In genomic region chr5:37661227-37661920, GRCh38 we compare ENCODE assay signal across 24 cellular contexts.
A peak's percentile ranks its signal among the peaks of the same experiment; 100 is the strongest.
DNase-seq lines count a peak whose midpoint lies in the region; ATAC-seq, FAIRE-seq and TF ChIP-seq lines count a peak whose summit lies in the region.
"Had no signal": no experiment of that assay in that cellular context is flagged by ENCODE, and none has a peak within 500 bp of the region (broad histone marks: within the 10 kb centered on the region; RNA-seq: fewer than 3 reads in every experiment).

No MANE protein-coding gene starts in this region.

- no peak overlapping the region for H3K4me2 ChIP-seq in K562 (ENCODE audit: insufficient read depth, low read length)

- no peaks in the 10 kb centered on the region for H3K9me3 Mint-ChIP-seq in Calu3 (ENCODE audit: low read depth, unreplicated experiment)

- H3K27me3 ChIP-seq in K562 (ENCODE audit: control insufficient read depth in 2 of 2, insufficient read depth in 2 of 2, low read length in 2 of 2): no peaks in the 10 kb centered on the region
- no peaks in the 10 kb centered on the region for H3K27me3 ChIP-seq in neutrophil
- H3K27me3 ChIP-seq: SJSA1 had no signal

- FAIRE-seq in GM12892 (lab: Jason Lieb, UNC) (peak; percentile 5), K562 (lab: Jason Lieb, UNC) (no peak)
- FAIRE-seq: H1, HepG2 had no signal

- DNase-seq in GM12892 (ENCODE audit: insufficient read length) (no peak), OCI-M1 (lab: John Stamatoyannopoulos, UW) (peak; percentile 38), K562 (ENCODE audit: extremely low read depth in 1 of 4, low spot score in 3 of 4) (no peak), left colon (no peak), GM10248 (ENCODE audit: extremely low spot score) (no peak), Calu3 (no peak)
- DNase-seq in stimulated activated CD4-positive, alpha-beta T cell treated with anti-CD3 and anti-CD28 coated beads, Interleukin-4, amount 100 ng/mL, for 4 hours: no peak
- DNase-seq: DMS79; KBM-7; MM.1S; NCI-H1092; NCI-H1436; NCI-H1930; NCI-H2227 treated with DMSO at 0.1 percent for 48 hours; NCI-H510A treated with DMSO at 0.1 percent for 48 hours; NCI-H774; NK-92 treated with Interleukin-12 subunit alpha and Interleukin-12 subunit beta, amount 100 ng/mL, for 24 hours had no signal

- H3K4me3 Mint-ChIP-seq in Calu3 (ENCODE audit: low read depth, unreplicated experiment): no peak overlapping the region
- H3K4me3 Mint-ChIP-seq: B cell, CD14-positive monocyte had no signal

- no peaks in the 10 kb centered on the region for H3K9me3 ChIP-seq in K562 (replicated peaks; ENCODE audit: control insufficient read depth, insufficient read depth, low read depth, low read length)
- H3K9me3 ChIP-seq in neutrophil: no peaks in the 10 kb centered on the region
- H3K9me3 ChIP-seq: SJSA1 had no signal

- ATAC-seq in K562 (peak; percentile 74), left colon (no peak)
- ATAC-seq: HepG2, Right ventricle myocardium inferior had no signal

- CTCF ChIA-PET in K562 (lab: Yijun Ruan, JAX; ENCODE audit: low intra/inter-chr PET ratio) (no interaction called here), GM10248 (lab: Yijun Ruan, JAX) (interaction anchor here (0.7 kb wide), 1 partner anchor 26 kb away, joined by 3 read pairs; no protein-coding TSS in a partner anchor), Calu3 (lab: Charles Lee) (no interaction called here)

- no peaks in the 10 kb centered on the region for H3K36me3 ChIP-seq in K562 (ENCODE audit: control insufficient read depth, insufficient read depth, low read length)
- H3K36me3 ChIP-seq in neutrophil: no peaks in the 10 kb centered on the region
- H3K36me3 ChIP-seq: SJSA1 had no signal

- H3K36me3 Mint-ChIP-seq in Calu3 (ENCODE audit: insufficient read depth, unreplicated experiment): no peaks in the 10 kb centered on the region

- intact Hi-C loops in K562 (cut with micrococcal nuclease) (no loop called here), left colon (cut with DNase I, micrococcal nuclease) (no loop called here), Calu3 (cut with micrococcal nuclease; ENCODE audit: unreplicated experiment) (loop anchor here (10.0 kb wide), 1 partner anchor 543 kb away; no protein-coding TSS in a partner anchor)

- H3K79me2 ChIP-seq in K562 (ENCODE audit: control insufficient read depth, insufficient read depth, low read length): no peaks in the 10 kb centered on the region

- no peaks in the 10 kb centered on the region for H3K27me3 Mint-ChIP-seq in Calu3 (ENCODE audit: unreplicated experiment)
- H3K27me3 Mint-ChIP-seq: B cell had no signal

- no peaks in the 10 kb centered on the region for H3K9me1 ChIP-seq in K562 (ENCODE audit: control insufficient read depth, insufficient read depth, low read length)

- H3K27ac ChIP-seq in K562 (ENCODE audit: extremely low read depth, low read depth, low read length): no peak overlapping the region
- peak overlapping the region; percentile 77 for H3K27ac ChIP-seq in neutrophil
- H3K27ac ChIP-seq: SJSA1 had no signal

- no peak for TF ChIP-seq POLR2A in GM12892 (IDR thresholded peaks at IDR 0.05; ENCODE audit: low read depth, low read length)
- TF ChIP-seq POLR2A in K562 (conservative IDR thresholded peaks at IDR 0.05): no peak

- no peak for TF ChIP-seq RAD21 in K562 (CRISPR knock-in tag; conservative IDR thresholded peaks at IDR 0.05 in 1 of 2, IDR thresholded peaks at IDR 0.05 in 1 of 2)

- H3K9ac ChIP-seq in K562 (ENCODE audit: insufficient read depth in 1 of 2, low read depth in 2 of 2, low read length in 2 of 2): no peak overlapping the region

- TF ChIP-seq CTCF in K562 (IDR thresholded peaks at IDR 0.05 in 2 of 3, conservative IDR thresholded peaks at IDR 0.05 in 1 of 3; ENCODE audit: insufficient read depth in 2 of 3, low read depth in 1 of 3, low read length in 3 of 3) (no peak), neutrophil (IDR thresholded peaks at IDR 0.05) (no peak), GM10248 (IDR thresholded peaks at IDR 0.05; ENCODE audit: control extremely low read depth, extremely low read depth, low read depth, missing control alignments) (no peak), Calu3 (IDR thresholded peaks at IDR 0.05; ENCODE audit: unreplicated experiment) (no peak)

- BruUV-seq in K562 (replicated peaks; lab: Mats Ljungman, UMichigan) (no TSS peak), Calu3 (replicated peaks; lab: Mats Ljungman, UMichigan) (no TSS peak)

- H3K27ac Mint-ChIP-seq in Calu3 (ENCODE audit: unreplicated experiment): no peak overlapping the region
- H3K27ac Mint-ChIP-seq: B cell, CD14-positive monocyte had no signal

- H2AFZ ChIP-seq in K562 (ENCODE audit: low read depth, low read length): no peak overlapping the region

- in situ Hi-C loops in K562 (cut with MboI): no loop called here

- H3K4me1 Mint-ChIP-seq in Calu3 (ENCODE audit: low read depth, unreplicated experiment): peaks cover 9% of the 10 kb centered on the region

- 4% methylated on average over 5 of the region's 5 CpGs for WGBS in K562 (ENCODE audit: insufficient coverage, low coverage, missing lambda C conversion rate)

- H3K4me3 ChIP-seq in K562: no peak overlapping the region
- H3K4me3 ChIP-seq in neutrophil (ENCODE audit: low read depth in 1 of 2, low read length in 1 of 2): no peak overlapping the region
- H3K4me3 ChIP-seq: SJSA1 had no signal

- H4K20me1 ChIP-seq in K562 (replicated peaks; ENCODE audit: control insufficient read depth, insufficient read depth, low read length): no peaks in the 10 kb centered on the region

- H3K4me1 ChIP-seq in K562 (replicated peaks in 1 of 2; ENCODE audit: control insufficient read depth in 2 of 2, insufficient read depth in 2 of 2, low read length in 2 of 2) (peaks cover 0 to 2% of the 10 kb centered on the region in 2 experiments; a peak in 1 of 5 replicates), neutrophil (ENCODE audit: control insufficient read depth in 1 of 2, insufficient read depth in 1 of 2, low read depth in 1 of 2, low read length in 1 of 2) (peaks cover 28 to 50% of the 10 kb centered on the region in 2 experiments)

- no peak for TF ChIP-seq EP300 in K562 (IDR thresholded peaks at IDR 0.05; ENCODE audit: low read length)

- POLR2A ChIA-PET in K562 (lab: Yijun Ruan, JAX) (interaction anchor here (0.6 to 1.0 kb wide), 2 partner anchors 25 to 410 kb away, joined by 3 to 4 read pairs; no protein-coding TSS in a partner anchor), GM10248 (lab: Yijun Ruan, JAX) (no interaction called here)

TF ChIP-seq in K562, 482 proteins besides CTCF, POLR2A, EP300 and RAD21:
- TF ChIP-seq ARID1B (IDR thresholded peaks at IDR 0.05) (0 out of 2 replicates have a peak, but pooled peaks have one; percentile 10), ADNP (tag; IDR thresholded peaks at IDR 0.05) (no peak), ZBTB34 (CRISPR knock-in tag; IDR thresholded peaks at IDR 0.05) (no peak), ZEB2 (IDR thresholded peaks at IDR 0.05) (no peak), NFIC (IDR thresholded peaks at IDR 0.05) (peak; percentile 27; the same call in 1 of the 2 replicates), CBFA2T3 (IDR thresholded peaks at IDR 0.05) (peak; percentile 24; the same call in 1 of the 2 replicates), HMBOX1 (IDR thresholded peaks at IDR 0.05) (peak; percentile 89), ZBTB7A (IDR thresholded peaks at IDR 0.05; ENCODE audit: borderline replicate concordance, control insufficient read depth, low read depth, low read length) (no peak), MXI1 (IDR thresholded peaks at IDR 0.05; ENCODE audit: low read depth, low read length) (no peak), ARNT (IDR thresholded peaks at IDR 0.05) (no peak), ZFPM2 (CRISPR knock-in tag; IDR thresholded peaks at IDR 0.05) (no peak), TBP (optimal IDR thresholded peaks at IDR 0.05; ENCODE audit: low read depth, low read length) (no peak)
